Comparison of ENCODE assay signal across 1 cellular context in genomic region chr20:62876826-62877728, GRCh38.
A peak's percentile ranks its signal among the peaks of the same experiment; 100 is the strongest.
TF ChIP-seq lines count a peak whose summit lies in the region.

No MANE protein-coding gene starts in this region.

TF ChIP-seq in HepG2, 621 proteins besides CTCF, POLR2A, EP300 and RAD21 (continued from another document and continues in another):
- TF ChIP-seq AFF4 (CRISPR knock-in tag; IDR thresholded peaks at IDR 0.05) (0 out of 2 replicates have a peak, but pooled peaks have one; percentile 45), FOSL1 (CRISPR knock-in tag; IDR thresholded peaks at IDR 0.05; ENCODE audit: borderline replicate concordance) (no peak), ZNF598 (CRISPR knock-in tag; IDR thresholded peaks at IDR 0.05; ENCODE audit: borderline replicate concordance) (peak; percentile 53; the same call in 1 of the 2 replicates), REL (CRISPR knock-in tag; conservative IDR thresholded peaks at IDR 0.05) (no peak), ATF4 (CRISPR knock-in tag; IDR thresholded peaks at IDR 0.05) (no peak), ATF6 (CRISPR knock-in tag; conservative IDR thresholded peaks at IDR 0.05) (no peak), NFE2L2 (IDR thresholded peaks at IDR 0.05; ENCODE audit: low read length) (no peak), REXO4 (CRISPR knock-in tag; IDR thresholded peaks at IDR 0.05; ENCODE audit: borderline replicate concordance) (0 out of 2 replicates have a peak, but pooled peaks have one; percentile 42), ZNF44 (CRISPR knock-in tag; IDR thresholded peaks at IDR 0.05) (0 out of 2 replicates have a peak, but pooled peaks have one; percentile 27), SIX1 (CRISPR knock-in tag; IDR thresholded peaks at IDR 0.05; ENCODE audit: borderline replicate concordance) (no peak), ZNF138 (CRISPR knock-in tag; IDR thresholded peaks at IDR 0.05; ENCODE audit: low read depth) (peak; percentile 31; the same call in 1 of the 2 replicates), KLF13 (CRISPR knock-in tag; IDR thresholded peaks at IDR 0.05) (0 out of 2 replicates have a peak, but pooled peaks have one; percentile 45), TSC22D2 (CRISPR knock-in tag; IDR thresholded peaks at IDR 0.05; ENCODE audit: borderline replicate concordance) (no peak), MAFG (CRISPR knock-in tag; IDR thresholded peaks at IDR 0.05) (no peak), RFX5 (IDR thresholded peaks at IDR 0.05; ENCODE audit: low read depth, low read length) (no peak), CSRNP1 (CRISPR knock-in tag; IDR thresholded peaks at IDR 0.05) (peak; percentile 85; the same call in 1 of the 2 replicates), ATF2 (CRISPR knock-in tag; IDR thresholded peaks at IDR 0.05) (no peak), ISX (CRISPR knock-in tag; conservative IDR thresholded peaks at IDR 0.05) (no peak), ZBTB49 (CRISPR knock-in tag; IDR thresholded peaks at IDR 0.05; ENCODE audit: borderline replicate concordance) (no peak), HIVEP1 (CRISPR knock-in tag; IDR thresholded peaks at IDR 0.05) (no peak), ZNF556 (CRISPR knock-in tag; IDR thresholded peaks at IDR 0.05; ENCODE audit: borderline replicate concordance) (no peak), ZNF460 (CRISPR knock-in tag; IDR thresholded peaks at IDR 0.05; ENCODE audit: borderline replicate concordance) (no peak), ZFP90 (CRISPR knock-in tag; IDR thresholded peaks at IDR 0.05; ENCODE audit: borderline replicate concordance) (no peak), PAF1 (CRISPR knock-in tag; IDR thresholded peaks at IDR 0.05) (no peak), RXRA (CRISPR knock-in tag; IDR thresholded peaks at IDR 0.05) (peak; percentile 48; the same call in 1 of the 2 replicates), REST (IDR thresholded peaks at IDR 0.05; ENCODE audit: borderline replicate concordance in 1 of 2, low read depth in 1 of 2, low read length in 2 of 2) (no peak), NCOA5 (CRISPR knock-in tag; IDR thresholded peaks at IDR 0.05) (no peak), ZXDC (CRISPR knock-in tag; IDR thresholded peaks at IDR 0.05) (no peak), ZNF468 (CRISPR knock-in tag; IDR thresholded peaks at IDR 0.05) (no peak), ZNF775 (CRISPR knock-in tag; IDR thresholded peaks at IDR 0.05; ENCODE audit: borderline replicate concordance) (no peak), FIP1L1 (IDR thresholded peaks at IDR 0.05; ENCODE audit: borderline replicate concordance, insufficient read depth, low read depth, low read length) (no peak), ZNF639 (CRISPR knock-in tag; conservative IDR thresholded peaks at IDR 0.05) (no peak), ZNF512 (CRISPR knock-in tag; IDR thresholded peaks at IDR 0.05) (0 out of 2 replicates have a peak, but pooled peaks have one; percentile 77), ARHGAP35 (CRISPR knock-in tag; IDR thresholded peaks at IDR 0.05; ENCODE audit: borderline replicate concordance) (no peak), ZNF841 (CRISPR knock-in tag; IDR thresholded peaks at IDR 0.05; ENCODE audit: borderline replicate concordance) (no peak), ZBTB38 (CRISPR knock-in tag; IDR thresholded peaks at IDR 0.05) (peak; percentile 99)
